ENCODE assay signal across 17 cellular contexts in genomic region chr9:124340219-124341069, GRCh38.
DNase-seq lines count a peak whose midpoint lies in the region; ATAC-seq and TF ChIP-seq lines count a peak whose summit lies in the region.
"Had no signal": no experiment of that assay in that cellular context is flagged by ENCODE, and none has a peak within 500 bp of the region (broad histone marks: within the 10 kb centered on the region; RNA-seq: fewer than 3 reads in every experiment).

No MANE protein-coding gene starts in this region.

- H3K4me3 Mint-ChIP-seq in MCF 10A (ENCODE audit: unreplicated experiment) (no peak overlapping the region), H9 (no peak overlapping the region), glutamatergic neuron (ENCODE audit: unreplicated experiment) (no peak overlapping the region)

- no peaks in the 10 kb centered on the region for H3K27me3 Mint-ChIP-seq in MCF 10A (ENCODE audit: insufficient read depth, unreplicated experiment)
- no peaks in the 10 kb centered on the region; the same call in 1 of the 2 replicates for H3K27me3 Mint-ChIP-seq in H9 (ENCODE audit: low read depth)
- H3K27me3 Mint-ChIP-seq in glutamatergic neuron (ENCODE audit: unreplicated experiment), result peaks cover 9% of the 10 kb centered on the region

- H2AFZ ChIP-seq in H9 (ENCODE audit: low read length), result no peak overlapping the region
- no peak overlapping the region for H2AFZ ChIP-seq in osteoblast (ENCODE audit: low read length)

- H3K4me3 ChIP-seq in breast epithelium, result no peak overlapping the region
- H3K4me3 ChIP-seq in osteoblast (ENCODE audit: insufficient read depth, low read length), result no peak overlapping the region
- no peak overlapping the region for H3K4me3 ChIP-seq in stomach
- H3K4me3 ChIP-seq: BLaER1 treated with 17β-estradiol and CSF1 and Interleukin-3, amounts not matched to agents 10 nM and 100 nM; SJSA1 had no signal

- peaks cover 8% of the 10 kb centered on the region for H3K4me1 Mint-ChIP-seq in MCF 10A (ENCODE audit: insufficient read depth, unreplicated experiment)
- peaks cover 21 to 28% of the 10 kb centered on the region in 2 experiments for H3K4me1 Mint-ChIP-seq in H9
- H3K4me1 Mint-ChIP-seq in glutamatergic neuron (ENCODE audit: low read depth, unreplicated experiment), result peaks cover 13% of the 10 kb centered on the region

- no peak overlapping the region for H2BK20ac ChIP-seq in H9 (ENCODE audit: low read depth, low read length, poor library complexity, severe bottlenecking)

- DNase-seq in MCF 10A (ENCODE audit: unreplicated experiment), result no peak
- DNase-seq in breast epithelium (ENCODE audit: low spot score in 2 of 2), result no peak
- no peak for DNase-seq in H9
- peak; percentile 35 for DNase-seq in glutamatergic neuron
- DNase-seq in osteoblast (ENCODE audit: insufficient read length, low spot score, missing footprints), result peak; percentile 75
- DNase-seq in stomach, result no peak
- DNase-seq: DMS79 treated with DMSO at 0.1 percent for 48 hours, MV-4-11, NCI-H1417, NCI-H1930, NCI-H446, NCI-H69 had no signal

- H4K91ac ChIP-seq in H9 (ENCODE audit: insufficient read length, low read depth, low read length), result no peak overlapping the region

- H3K27ac ChIP-seq in breast epithelium (no peak overlapping the region), H9 (ENCODE audit: insufficient read length, low read depth, low read length) (no peak overlapping the region), osteoblast (ENCODE audit: low read depth, low read length) (peak overlapping the region; percentile 32), stomach (no peak overlapping the region)
- H3K27ac ChIP-seq: 22Rv1; BLaER1 treated with 17β-estradiol and CSF1 and Interleukin-3, amounts not matched to agents 10 nM and 100 nM; SJSA1 had no signal

- H3K79me2 ChIP-seq in H9 (ENCODE audit: insufficient read depth, low read length), result no peaks in the 10 kb centered on the region
- peaks cover 39% of the 10 kb centered on the region for H3K79me2 ChIP-seq in osteoblast (ENCODE audit: insufficient read depth, low read length)

- H3K18ac ChIP-seq in H9 (ENCODE audit: insufficient read length, low read depth, low read length), result no peak overlapping the region

- H3T11ph ChIP-seq in H9 (ENCODE audit: low read length), result no peak overlapping the region

- H3K9ac ChIP-seq in H9 (ENCODE audit: extremely low read depth, insufficient read length, low read length), result no peak overlapping the region

- no peak overlapping the region for H2BK120ac ChIP-seq in H9 (ENCODE audit: low read depth, low read length, poor library complexity, severe bottlenecking)

- H2BK5ac ChIP-seq in H9 (ENCODE audit: insufficient read length, low read length), result no peak overlapping the region

- H4K5ac ChIP-seq in H9 (ENCODE audit: insufficient read length, low read depth, low read length), result no peak overlapping the region

- intact Hi-C loops in MCF 10A (cut with micrococcal nuclease), result no loop called here
- intact Hi-C loops in breast epithelium (cut with DNase I; ENCODE audit: low total_unique reads), result loop anchor here (10.0 kb wide), 1 partner anchor 214 kb away; no protein-coding TSS in a partner anchor
- intact Hi-C loops in stomach (cut with DNase I; ENCODE audit: low total_unique reads), result no loop called here

- H3K9me3 Mint-ChIP-seq in MCF 10A (ENCODE audit: unreplicated experiment) (no peaks in the 10 kb centered on the region), H9 (peaks cover 4 to 6% of the 10 kb centered on the region in 2 experiments; a peak in 3 of 5 replicates), glutamatergic neuron (ENCODE audit: unreplicated experiment) (peaks cover 10% of the 10 kb centered on the region)

- CTCF ChIA-PET in MCF 10A (lab: Yijun Ruan, JAX), result interaction anchor here (0.6 to 0.9 kb wide), 3 partner anchors 10 to 57 kb away, joined by 3 read pairs; no protein-coding TSS in a partner anchor

- no peak overlapping the region for H3K4ac ChIP-seq in H9 (ENCODE audit: low read depth, low read length)

- H2BK15ac ChIP-seq in H9 (ENCODE audit: low read depth, low read length), result no peak overlapping the region

- no peak overlapping the region for H3K4me2 ChIP-seq in H9 (ENCODE audit: insufficient read depth, insufficient read length, low read length)
- H3K4me2 ChIP-seq in osteoblast (ENCODE audit: insufficient read depth, low read length), result no peak overlapping the region
- H3K4me2 ChIP-seq: BLaER1 treated with 17β-estradiol and CSF1 and Interleukin-3, amounts not matched to agents 10 nM and 100 nM had no signal

- no CpG with 5 or more reads among the region's 18 CpGs for WGBS in H9 (ENCODE audit: extremely low coverage, insufficient read length, low lambda C conversion rate)
- 84 to 91% (median 89%) methylated on average over 16 to 18 of the region's 18 CpGs for WGBS in stomach, 5 donors

- H4K20me1 ChIP-seq in H9 (ENCODE audit: control insufficient read depth, insufficient read depth, insufficient read length) (no peaks in the 10 kb centered on the region), osteoblast (ENCODE audit: insufficient read depth, low read length) (peaks cover 33% of the 10 kb centered on the region)

- POLR2A ChIA-PET in MCF 10A (lab: Yijun Ruan, JAX), result interaction anchor here (1.4 kb wide), 1 partner anchor 36 kb away, joined by 3 read pairs; no protein-coding TSS in a partner anchor

- H2AK5ac ChIP-seq in H9 (ENCODE audit: insufficient read length, low read length), result no peak overlapping the region

- peak overlapping the region; percentile 27 for H3K27ac Mint-ChIP-seq in MCF 10A (ENCODE audit: low read depth, unreplicated experiment)
- peak overlapping the region in 2 of 3 experiments; percentile 64 to 65; a peak in 2 of 7 replicates for H3K27ac Mint-ChIP-seq in H9
- no peak overlapping the region for H3K27ac Mint-ChIP-seq in glutamatergic neuron (ENCODE audit: unreplicated experiment)

- H3K36me3 ChIP-seq in breast epithelium (peaks cover 6% of the 10 kb centered on the region), osteoblast (ENCODE audit: insufficient read depth, low read length) (peaks cover 85% of the 10 kb centered on the region), stomach (peaks cover 3 to 95% (median 84%) of the 10 kb centered on the region in 4 donors)

- no peak overlapping the region for H4K8ac ChIP-seq in H9 (replicated peaks; ENCODE audit: insufficient read length, low read depth, low read length)

- no peak for TF ChIP-seq CTCF in MCF 10A (IDR thresholded peaks at IDR 0.05; ENCODE audit: unreplicated experiment)
- TF ChIP-seq CTCF in breast epithelium (IDR thresholded peaks at IDR 0.05), result no peak
- TF ChIP-seq CTCF in H9 (conservative IDR thresholded peaks at IDR 0.05), result no peak
- no peak for TF ChIP-seq CTCF in glutamatergic neuron (IDR thresholded peaks at IDR 0.05; ENCODE audit: partially characterized antibody, unreplicated experiment)
- no peak for TF ChIP-seq CTCF in osteoblast (IDR thresholded peaks at IDR 0.05; ENCODE audit: extremely low read depth, low read depth, low read length)
- no peak for TF ChIP-seq CTCF in stomach (IDR thresholded peaks at IDR 0.05)

- H2BK12ac ChIP-seq in H9 (ENCODE audit: insufficient read length, low read depth, low read length), result no peak overlapping the region

- H3K56ac ChIP-seq in H9 (ENCODE audit: insufficient read length, low read depth, low read length), result no peak overlapping the region

- no peaks in the 10 kb centered on the region for H3K27me3 ChIP-seq in breast epithelium
- no peaks in the 10 kb centered on the region for H3K27me3 ChIP-seq in H9 (ENCODE audit: insufficient read depth, low read length)
- no peaks in the 10 kb centered on the region for H3K27me3 ChIP-seq in osteoblast (ENCODE audit: insufficient read depth, low read length)
- no peaks in the 10 kb centered on the region for H3K27me3 ChIP-seq in stomach
- H3K27me3 ChIP-seq: BLaER1 treated with 17β-estradiol and CSF1 and Interleukin-3, amounts not matched to agents 10 nM and 100 nM; SJSA1 had no signal

- TF ChIP-seq POLR2A in breast epithelium (IDR thresholded peaks at IDR 0.05) (no peak), stomach (IDR thresholded peaks at IDR 0.05) (no peak)

- H3K9me3 ChIP-seq in breast epithelium, result peaks cover 5 to 11% of the 10 kb centered on the region in 2 donors
- no peaks in the 10 kb centered on the region for H3K9me3 ChIP-seq in H9 (ENCODE audit: control insufficient read depth, low read depth, low read length)
- H3K9me3 ChIP-seq in osteoblast (ENCODE audit: low read depth, low read length), result no peaks in the 10 kb centered on the region
- H3K9me3 ChIP-seq in stomach, result peaks cover 0 to 14% (median 10%) of the 10 kb centered on the region in 4 donors
- H3K9me3 ChIP-seq: SJSA1 had no signal

- no peak overlapping the region for H3K23ac ChIP-seq in H9 (ENCODE audit: insufficient read length, low read depth, low read length)

- no TSS peak for BruUV-seq in MCF 10A (replicated peaks; lab: Mats Ljungman, UMichigan)

- H3K4me1 ChIP-seq in breast epithelium (no peaks in the 10 kb centered on the region), H9 (ENCODE audit: insufficient read depth, low read length) (no peaks in the 10 kb centered on the region; the same call in 1 of the 2 replicates), osteoblast (ENCODE audit: insufficient read depth, low read length) (peaks cover 22% of the 10 kb centered on the region), stomach (peaks cover 0 to 20% (median 8%) of the 10 kb centered on the region in 4 donors)

- no peaks in the 10 kb centered on the region for H3K79me1 ChIP-seq in H9 (ENCODE audit: insufficient read depth, low read depth, low read length, poor library complexity, severe bottlenecking)

- TF ChIP-seq EP300 in stomach (IDR thresholded peaks at IDR 0.05), result no peak

- no peak for ATAC-seq in GM18517 (IDR thresholded peaks at IDR 0.05; ENCODE audit: unreplicated experiment)
- no peak for ATAC-seq in GM21526 (IDR thresholded peaks at IDR 0.05; ENCODE audit: low FRiP score, unreplicated experiment)

- H3K14ac ChIP-seq in H9 (ENCODE audit: insufficient read depth, low read length), result no peak overlapping the region; the same call in 1 of the 2 replicates

- H3K36me3 Mint-ChIP-seq in MCF 10A (ENCODE audit: insufficient read depth, unreplicated experiment) (peaks cover 43% of the 10 kb centered on the region), H9 (ENCODE audit: insufficient read depth in 1 of 3, low read depth in 3 of 3) (peaks cover 13 to 18% (median 15%) of the 10 kb centered on the region in 3 experiments), glutamatergic neuron (ENCODE audit: unreplicated experiment) (peaks cover 5% of the 10 kb centered on the region)

- no peaks in the 10 kb centered on the region for H3K23me2 ChIP-seq in H9 (ENCODE audit: insufficient read length, low read depth, low read length, poor library complexity, severe bottlenecking)

Comparison
In these comparisons a context has a peak if more than half of its experiments do, and no peak if none do; other contexts are left out.
1. DNase-seq: peak in glutamatergic neuron (single experiment) and osteoblast (single experiment); none in MCF 10A (single experiment), breast epithelium (0 of 2), H9 (single experiment) and stomach (single experiment).